Comparison of ENCODE assay signal across 19 cellular contexts in genomic region chr7:88203401-88203800, GRCh38. TPM values are rescaled to one million over a fixed set of nuclear protein-coding genes. Genes with fewer than 3 reads are reported as not detected.
DNase-seq lines count a peak whose midpoint lies in the region; ATAC-seq lines count a peak whose summit lies in the region.
"Had no signal": no experiment of that assay in that cellular context is flagged by ENCODE, and none has a peak within 500 bp of the region (broad histone marks: within the 10 kb centered on the region; RNA-seq: fewer than 3 reads in every experiment).

No MANE protein-coding gene starts in this region.

- ATAC-seq in stimulated activated naive CD8-positive, alpha-beta T cell treated with anti-CD3 and anti-CD28 coated beads, Interleukin-15, Interleukin-2, amounts not matched to agents 100 U/mL and 50 U/mL, for 24 hours = no peak
- ATAC-seq in memory B cell (ENCODE audit: low read depth) = no peak
- ATAC-seq: Right ventricle myocardium inferior had no signal

- H3K36me3 Mint-ChIP-seq in stimulated activated naive CD8-positive, alpha-beta T cell treated with anti-CD3 and anti-CD28 coated beads, Interleukin-15, Interleukin-2, amounts not matched to agents 100 ng/mL and 50 ng/mL, for 24 hours (ENCODE audit: low read depth) = peaks cover 57% of the 10 kb centered on the region
- peaks cover 26% of the 10 kb centered on the region for H3K36me3 Mint-ChIP-seq in activated naive CD8-positive, alpha-beta T cell treated with anti-CD3 and anti-CD28 coated beads for 36 hours
- peaks cover 28% of the 10 kb centered on the region for H3K36me3 Mint-ChIP-seq in memory B cell

- peaks cover 14% of the 10 kb centered on the region for H3K4me1 Mint-ChIP-seq in stimulated activated naive CD8-positive, alpha-beta T cell treated with anti-CD3 and anti-CD28 coated beads, Interleukin-15, Interleukin-2, amounts not matched to agents 100 ng/mL and 50 ng/mL, for 24 hours (ENCODE audit: low read depth)
- peaks cover 19% of the 10 kb centered on the region for H3K4me1 Mint-ChIP-seq in activated naive CD8-positive, alpha-beta T cell treated with anti-CD3 and anti-CD28 coated beads for 36 hours
- H3K4me1 Mint-ChIP-seq in memory B cell = no peaks in the 10 kb centered on the region
- H3K4me1 Mint-ChIP-seq: IgD-negative memory B cell had no signal

- no peaks in the 10 kb centered on the region for H3K9me3 Mint-ChIP-seq in stimulated activated naive CD8-positive, alpha-beta T cell treated with anti-CD3 and anti-CD28 coated beads, Interleukin-15, Interleukin-2, amounts not matched to agents 100 ng/mL and 50 ng/mL, for 24 hours
- H3K9me3 Mint-ChIP-seq in activated naive CD8-positive, alpha-beta T cell treated with anti-CD3 and anti-CD28 coated beads for 36 hours = no peaks in the 10 kb centered on the region
- H3K9me3 Mint-ChIP-seq in memory B cell = no peaks in the 10 kb centered on the region
- H3K9me3 Mint-ChIP-seq: CD8-positive, alpha-beta memory T cell; H9; IgD-negative memory B cell had no signal

- H3K27me3 Mint-ChIP-seq in stimulated activated naive CD8-positive, alpha-beta T cell treated with anti-CD3 and anti-CD28 coated beads, Interleukin-15, Interleukin-2, amounts not matched to agents 100 ng/mL and 50 ng/mL, for 24 hours = no peaks in the 10 kb centered on the region
- H3K27me3 Mint-ChIP-seq in activated naive CD8-positive, alpha-beta T cell treated with anti-CD3 and anti-CD28 coated beads for 36 hours = no peaks in the 10 kb centered on the region
- no peaks in the 10 kb centered on the region for H3K27me3 Mint-ChIP-seq in memory B cell
- H3K27me3 Mint-ChIP-seq: CD8-positive, alpha-beta memory T cell; IgD-negative memory B cell had no signal

- H3K27ac Mint-ChIP-seq in stimulated activated naive CD8-positive, alpha-beta T cell treated with anti-CD3 and anti-CD28 coated beads, Interleukin-15, Interleukin-2, amounts not matched to agents 100 ng/mL and 50 ng/mL, for 24 hours = peak overlapping the region; percentile 49
- H3K27ac Mint-ChIP-seq in activated naive CD8-positive, alpha-beta T cell treated with anti-CD3 and anti-CD28 coated beads for 36 hours = peak overlapping the region; percentile 19
- H3K27ac Mint-ChIP-seq in memory B cell = peak overlapping the region; percentile 7
- H3K27ac Mint-ChIP-seq: IgD-negative memory B cell had no signal

- no peak overlapping the region for H3K4me3 Mint-ChIP-seq in stimulated activated naive CD8-positive, alpha-beta T cell treated with anti-CD3 and anti-CD28 coated beads, Interleukin-15, Interleukin-2, amounts not matched to agents 100 ng/mL and 50 ng/mL, for 24 hours
- no peak overlapping the region for H3K4me3 Mint-ChIP-seq in activated naive CD8-positive, alpha-beta T cell treated with anti-CD3 and anti-CD28 coated beads for 36 hours
- no peak overlapping the region for H3K4me3 Mint-ChIP-seq in memory B cell
- H3K4me3 Mint-ChIP-seq: CD8-positive, alpha-beta memory T cell; H9; IgD-negative memory B cell had no signal

- no peak for DNase-seq in stimulated activated naive CD8-positive, alpha-beta T cell treated with anti-CD3 and anti-CD28 coated beads, Interleukin-15, Interleukin-2, amounts not matched to agents 100 U/mL and 50 U/mL, for 24 hours
- DNase-seq in activated naive CD8-positive, alpha-beta T cell treated with anti-CD3 and anti-CD28 coated beads for 36 hours = no peak
- DNase-seq in memory B cell (ENCODE audit: low spot score in 2 of 2) (no peak), NCI-H510A (lab: John Stamatoyannopoulos, UW) (no peak), HCEC 1CT (no peak), RKO (ENCODE audit: low spot score) (no peak)
- DNase-seq: CD8-positive, alpha-beta memory T cell; DMS79; H9; Kasumi-1; MG63; NCI-H1048; NCI-H1436; NCI-H2029 treated with DMSO at 0.1 percent for 48 hours; NCI-H2171; Peyer's patch had no signal

RNA-seq across cellular contexts. Expression of gene SRI, which starts 16.4 kb away (rescaled TPM):
- 100 to 1,000 TPM; 201 to 206 TPM for total RNA-seq in activated naive CD8-positive, alpha-beta T cell treated with anti-CD3 and anti-CD28 coated beads for 36 hours
